ENCODE assay signal across 19 cellular contexts in genomic region chr7:24494832-24495231, GRCh38.
DNase-seq lines count a peak whose midpoint lies in the region; ATAC-seq, FAIRE-seq and TF ChIP-seq lines count a peak whose summit lies in the region.
"Had no signal": no experiment of that assay in that cellular context is flagged by ENCODE, and none has a peak within 500 bp of the region (broad histone marks: within the 10 kb centered on the region; RNA-seq: fewer than 3 reads in every experiment).

No MANE protein-coding gene starts in this region.

- no peak for TF ChIP-seq POLR2A in HepG2 (IDR thresholded peaks at IDR 0.05; ENCODE audit: insufficient read depth in 1 of 2, low read depth in 2 of 2, low read length in 2 of 2)
- no peak for TF ChIP-seq POLR2A in right lobe of liver (IDR thresholded peaks at IDR 0.05)
- no peak for TF ChIP-seq POLR2A in erythroblast (IDR thresholded peaks at IDR 0.05; ENCODE audit: low read length)

- TF ChIP-seq EP300 in HepG2 (IDR thresholded peaks at IDR 0.05; ENCODE audit: low read depth in 2 of 2, low read length in 2 of 2) (no peak), HepG2 (CRISPR knock-in tag; IDR thresholded peaks at IDR 0.05; ENCODE audit: borderline replicate concordance) (no peak)

- H4K20me1 ChIP-seq in HepG2 (ENCODE audit: insufficient read depth, low read length) = no peaks in the 10 kb centered on the region
- H4K20me1 ChIP-seq: BLaER1 treated with 17β-estradiol and CSF1 and Interleukin-3, amounts not matched to agents 10 nM and 100 nM had no signal

- WGBS in HepG2 (ENCODE audit: low lambda C conversion rate) = 33% methylated on average over 1 of the region's 4 CpGs
- WGBS in right lobe of liver (ENCODE audit: insufficient coverage, low coverage, low lambda C conversion rate, missing lambda C conversion rate) = no CpG with 5 or more reads among the region's 4 CpGs

- no peaks in the 10 kb centered on the region for H3K9me3 ChIP-seq in HepG2 (ENCODE audit: low read length)
- H3K9me3 ChIP-seq in right lobe of liver = no peaks in the 10 kb centered on the region

- H3K79me2 ChIP-seq in HepG2 (ENCODE audit: insufficient read depth, low read length) = no peaks in the 10 kb centered on the region

- H3K9ac ChIP-seq in HepG2 (ENCODE audit: insufficient read depth, low read depth, low read length) = no peak overlapping the region
- H3K9ac ChIP-seq: BLaER1 treated with 17β-estradiol and CSF1 and Interleukin-3, amounts not matched to agents 10 nM and 100 nM had no signal

- no peak overlapping the region for H2AFZ ChIP-seq in HepG2 (ENCODE audit: low read length)
- H2AFZ ChIP-seq: GM23338 had no signal

- POLR2A ChIA-PET in HepG2 (lab: Yijun Ruan, JAX) = no interaction called here

- no peaks in the 10 kb centered on the region for H3K4me1 ChIP-seq in HepG2 (ENCODE audit: insufficient read depth, low read length)
- H3K4me1 ChIP-seq in right lobe of liver = no peaks in the 10 kb centered on the region
- H3K4me1 ChIP-seq: BLaER1 treated with 17β-estradiol and CSF1 and Interleukin-3, amounts not matched to agents 10 nM and 100 nM had no signal

- intact Hi-C loops in HepG2 (cut with micrococcal nuclease; ENCODE audit: unreplicated experiment) = no loop called here
- intact Hi-C loops in right lobe of liver (cut with DNase I) = no loop called here

- TF ChIP-seq RAD21 in HepG2 (CRISPR knock-in tag; IDR thresholded peaks at IDR 0.05) = no peak

- TF ChIP-seq CTCF in HepG2 (CRISPR knock-in tag; IDR thresholded peaks at IDR 0.05) (no peak), right lobe of liver (IDR thresholded peaks at IDR 0.05) (no peak), epithelial cell of proximal tubule (conservative IDR thresholded peaks at IDR 0.05; ENCODE audit: low read depth, low read length) (peak; percentile 2)

- in situ Hi-C loops in HepG2 (cut with HindIII; ENCODE audit: extremely low pct_ligation_motif_present, low pct_unique_long_range_greater_than_20kb) = no loop called here

- ATAC-seq in HepG2 (0 out of 3 replicates have a peak, but pooled peaks have one; percentile 38), right lobe of liver (no peak)

- H3K27me3 ChIP-seq in HepG2 (ENCODE audit: control insufficient read depth in 1 of 2, insufficient read depth in 2 of 2, low read length in 2 of 2) (peaks cover 1 to 8% of the 10 kb centered on the region in 2 experiments; a peak in 2 of 5 replicates), right lobe of liver (no peaks in the 10 kb centered on the region)
- H3K27me3 ChIP-seq: BLaER1 treated with 17β-estradiol and CSF1 and Interleukin-3, amounts not matched to agents 10 nM and 100 nM had no signal

- no peak for DNase-seq in HepG2 (ENCODE audit: low spot score)
- no peak for DNase-seq in right lobe of liver
- peak; percentile 5 for DNase-seq in HT1080 (ENCODE audit: low read depth)
- DNase-seq in epithelial cell of proximal tubule (ENCODE audit: low read depth) = no peak
- no peak for DNase-seq in urothelium cell line (ENCODE audit: low spot score)
- DNase-seq in NCI-H1105 treated with DMSO at 0.1 percent for 48 hours (lab: John Stamatoyannopoulos, UW) = no peak
- no peak for DNase-seq in NCI-H226
- DNase-seq in erythroblast (lab: John Stamatoyannopoulos, UW) = no peak
- DNase-seq: AML-193; Calu3; CD4-positive, alpha-beta T cell; DMS79 treated with DMSO at 0.1 percent for 48 hours; EL; H9 had no signal

- H3K4me2 ChIP-seq in HepG2 (ENCODE audit: low read depth, low read length) = no peak overlapping the region
- H3K4me2 ChIP-seq: BLaER1 treated with 17β-estradiol and CSF1 and Interleukin-3, amounts not matched to agents 10 nM and 100 nM; GM23338 had no signal

- H3K36me3 ChIP-seq in HepG2 (replicated peaks in 1 of 2; ENCODE audit: control insufficient read depth in 1 of 2, insufficient read depth in 2 of 2, low read length in 2 of 2) = no peaks in the 10 kb centered on the region
- H3K36me3 ChIP-seq in right lobe of liver = no peaks in the 10 kb centered on the region
- H3K36me3 ChIP-seq: BLaER1 treated with 17β-estradiol and CSF1 and Interleukin-3, amounts not matched to agents 10 nM and 100 nM had no signal

- no TSS peak for BruUV-seq in HepG2 (replicated peaks; lab: Mats Ljungman, UMichigan)

- H3K4me3 ChIP-seq in HepG2 (replicated peaks in 1 of 3; ENCODE audit: insufficient read depth in 1 of 3, low read depth in 2 of 3, low read length in 3 of 3) (no peak overlapping the region), right lobe of liver (no peak overlapping the region), epithelial cell of proximal tubule (ENCODE audit: low read depth, low read length) (no peak overlapping the region)
- H3K4me3 ChIP-seq: BLaER1 treated with 17β-estradiol and CSF1 and Interleukin-3, amounts not matched to agents 10 nM and 100 nM; GM23338 had no signal

- H3K27ac ChIP-seq in HepG2 (ENCODE audit: extremely low read length, insufficient read depth, low read length) (no peak overlapping the region), right lobe of liver (no peak overlapping the region)
- H3K27ac ChIP-seq: 22Rv1; BLaER1 treated with 17β-estradiol and CSF1 and Interleukin-3, amounts not matched to agents 10 nM and 100 nM had no signal

- FAIRE-seq in HepG2 (lab: Jason Lieb, UNC) = no peak
- peak; percentile 27 for FAIRE-seq in urothelium cell line (lab: Jason Lieb, UNC)
- FAIRE-seq: G401.6, GM12892 had no signal

- CTCF ChIA-PET in HepG2 (lab: Yijun Ruan, JAX; ENCODE audit: low intra/inter-chr PET ratio, low total read pairs) = no interaction called here

TF ChIP-seq in HepG2, 621 proteins besides CTCF, POLR2A, EP300 and RAD21:
- TF ChIP-seq AGO1 (IDR thresholded peaks at IDR 0.05; ENCODE audit: low read depth, low read length, poor library complexity, severe bottlenecking) (no peak), FOSL2 (CRISPR knock-in tag; IDR thresholded peaks at IDR 0.05) (no peak), ZNF766 (CRISPR knock-in tag; IDR thresholded peaks at IDR 0.05; ENCODE audit: borderline replicate concordance) (no peak), ZNF547 (CRISPR knock-in tag; IDR thresholded peaks at IDR 0.05) (no peak), ZNF20 (CRISPR knock-in tag; IDR thresholded peaks at IDR 0.05) (no peak), KDM1A (CRISPR knock-in tag; IDR thresholded peaks at IDR 0.05) (no peak), ZFAT (CRISPR knock-in tag; conservative IDR thresholded peaks at IDR 0.05) (no peak), GATAD1 (CRISPR knock-in tag; IDR thresholded peaks at IDR 0.05) (no peak), ZNF253 (CRISPR knock-in tag; IDR thresholded peaks at IDR 0.05; ENCODE audit: borderline replicate concordance) (no peak), ZNF281 (CRISPR knock-in tag; IDR thresholded peaks at IDR 0.05; ENCODE audit: borderline replicate concordance) (no peak), HNRNPK (IDR thresholded peaks at IDR 0.05; ENCODE audit: low read depth, low read length, poor library complexity, severe bottlenecking) (no peak), ZNF562 (CRISPR knock-in tag; IDR thresholded peaks at IDR 0.05; ENCODE audit: borderline replicate concordance) (no peak), CC2D1A (CRISPR knock-in tag; IDR thresholded peaks at IDR 0.05) (no peak), ZNF317 (CRISPR knock-in tag; IDR thresholded peaks at IDR 0.05) (no peak), SNRNP70 (IDR thresholded peaks at IDR 0.05; ENCODE audit: low read depth, low read length) (no peak), MEIS2 (CRISPR knock-in tag; IDR thresholded peaks at IDR 0.05) (no peak), TBX3 (IDR thresholded peaks at IDR 0.05; ENCODE audit: borderline replicate concordance) (no peak), NFIC (IDR thresholded peaks at IDR 0.05; ENCODE audit: low read length) (no peak), REXO4 (CRISPR knock-in tag; IDR thresholded peaks at IDR 0.05; ENCODE audit: borderline replicate concordance) (no peak)
